Comparison of ENCODE assay signal across 13 cellular contexts in the genomic region with DNA sequence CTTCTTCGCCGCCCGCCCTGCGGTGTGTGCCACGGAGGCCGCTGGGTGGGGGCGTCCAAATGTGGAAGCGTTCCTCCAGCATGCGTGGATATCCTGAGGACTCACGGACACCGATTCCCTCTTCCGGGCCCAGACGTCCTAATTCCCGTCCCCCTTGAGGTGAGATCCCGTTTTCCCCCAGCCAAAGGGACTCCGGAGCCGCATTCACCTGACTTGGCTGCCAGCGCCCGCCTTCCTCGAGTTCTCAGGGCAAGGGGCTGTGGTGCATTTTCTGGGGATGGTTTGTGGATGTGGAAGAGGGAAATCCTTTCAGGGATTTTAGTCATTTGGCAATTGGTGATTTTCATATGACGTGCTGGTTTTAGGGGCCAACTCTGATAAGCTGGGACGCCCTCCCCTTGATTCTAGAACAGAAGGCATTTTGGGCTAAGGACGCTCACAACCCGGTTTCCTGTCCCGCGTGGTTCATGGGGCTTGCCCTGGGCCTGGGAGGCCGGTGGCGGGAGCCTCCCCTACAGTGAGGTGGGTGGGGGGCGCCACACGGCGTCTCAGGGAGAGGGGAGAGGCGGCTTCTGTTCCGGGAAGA.
DNase-seq lines count a peak whose midpoint lies in the region; ATAC-seq and TF ChIP-seq lines count a peak whose summit lies in the region.
"Had no signal": no experiment of that assay in that cellular context is flagged by ENCODE, and none has a peak within 500 bp of the region (broad histone marks: within the 10 kb centered on the region; RNA-seq: fewer than 3 reads in every experiment).

No MANE protein-coding gene starts in this region.

- TF ChIP-seq POLR2A in thyroid gland (IDR thresholded peaks at IDR 0.05) = no peak

- H3K4me2 ChIP-seq in hepatocyte (peak overlapping the region; percentile 95), PC-3 (ENCODE audit: low read length) (no peak overlapping the region)

- peak overlapping the region; percentile 75 for H3K4me3 Mint-ChIP-seq in neural crest cell
- H3K4me3 Mint-ChIP-seq: activated T-helper 1 cell treated with anti-CD3 and anti-CD28 coated beads, Interleukin-12 subunit alpha, Interleukin-12 subunit beta, Interleukin-2, Interleukin-4 antibody, amounts not matched to agents 30 ng/mL and 10 ng/mL and 1 ng/mL, durations not matched to agents 14 hours and 24 hours and 36 hours had no signal

- DNase-seq in activated CD8-positive, alpha-beta memory T cell treated with anti-CD3 and anti-CD28 coated beads for 24 hours = peak; percentile 47
- DNase-seq in activated CD8-positive, alpha-beta memory T cell treated with anti-CD3 and anti-CD28 coated beads, Interleukin-2, amount 50 U/mL, for 48 hours = no peak
- DNase-seq in hepatocyte (ENCODE audit: low spot score) (no peak), neural crest cell (ENCODE audit: low read depth, low spot score) (peak; percentile 5), thyroid gland (no peak), A673 (ENCODE audit: low spot score) (no peak), PC-3 (no peak), MV-4-11 (lab: John Stamatoyannopoulos, UW) (no peak)
- DNase-seq: activated CD4-positive, alpha-beta T cell treated with anti-CD3 and anti-CD28 coated beads for 4 hours; GDM1; mesenchymal stem cell; NCI-H1048 had no signal

- no peaks in the 10 kb centered on the region for H3K9me2 ChIP-seq in hepatocyte (replicated peaks; ENCODE audit: insufficient read depth)
- H3K9me2 ChIP-seq in PC-3 (replicated peaks; ENCODE audit: low read length) = no peaks in the 10 kb centered on the region

- H3K79me2 ChIP-seq in hepatocyte = no peaks in the 10 kb centered on the region
- no peaks in the 10 kb centered on the region for H3K79me2 ChIP-seq in PC-3 (ENCODE audit: low read length)

- TF ChIP-seq CTCF in hepatocyte (IDR thresholded peaks at IDR 0.05; ENCODE audit: poor library complexity) (no peak), neural crest cell (conservative IDR thresholded peaks at IDR 0.05) (peak; percentile 41), thyroid gland (IDR thresholded peaks at IDR 0.05) (no peak), A673 (conservative IDR thresholded peaks at IDR 0.05; ENCODE audit: low read depth, low read length) (no peak), PC-3 (conservative IDR thresholded peaks at IDR 0.05; ENCODE audit: low read depth, low read length) (no peak)

- H3K27ac ChIP-seq in hepatocyte = no peak overlapping the region
- no peak overlapping the region for H3K27ac ChIP-seq in thyroid gland
- no peak overlapping the region for H3K27ac ChIP-seq in A673 (ENCODE audit: low read depth, low read length, poor library complexity, severe bottlenecking)
- no peak overlapping the region for H3K27ac ChIP-seq in PC-3 (ENCODE audit: low read length)

- POLR2A ChIA-PET in A673 (lab: Charles Lee; ENCODE audit: low non-redundant PET) (no interaction called here), PC-3 (lab: Charles Lee; ENCODE audit: unreplicated experiment) (no interaction called here)

- peaks cover 18% of the 10 kb centered on the region for H3K4me1 Mint-ChIP-seq in neural crest cell

- intact Hi-C loops in thyroid gland (cut with DNase I) (no loop called here), A673 (cut with micrococcal nuclease; ENCODE audit: unreplicated experiment) (no loop called here), PC-3 (cut with micrococcal nuclease) (no loop called here)

- H3K4me3 ChIP-seq in hepatocyte (peak overlapping the region; percentile 57), thyroid gland (replicated peaks in 1 of 3) (peak overlapping the region in 2 of 3 donors; percentile 26 to 53), A673 (ENCODE audit: low read depth, low read length, poor library complexity, severe bottlenecking) (no peak overlapping the region), PC-3 (ENCODE audit: low read length) (no peak overlapping the region)

- H3K27me3 Mint-ChIP-seq in neural crest cell (ENCODE audit: low read depth) = peaks cover 11% of the 10 kb centered on the region

- no peaks in the 10 kb centered on the region for H3K9me3 ChIP-seq in hepatocyte (ENCODE audit: low read depth)
- no peaks in the 10 kb centered on the region for H3K9me3 ChIP-seq in thyroid gland
- no peaks in the 10 kb centered on the region for H3K9me3 ChIP-seq in A673 (ENCODE audit: low read depth, low read length, poor library complexity, severe bottlenecking)
- no peaks in the 10 kb centered on the region for H3K9me3 ChIP-seq in PC-3 (ENCODE audit: low read length)

- H3K36me3 ChIP-seq in hepatocyte (replicated peaks; ENCODE audit: insufficient read depth, low read depth) = no peaks in the 10 kb centered on the region
- H3K36me3 ChIP-seq in thyroid gland = no peaks in the 10 kb centered on the region
- no peaks in the 10 kb centered on the region for H3K36me3 ChIP-seq in A673 (ENCODE audit: insufficient read depth, low read length, poor library complexity, severe bottlenecking)
- H3K36me3 ChIP-seq in PC-3 (ENCODE audit: low read depth, low read length) = no peaks in the 10 kb centered on the region

- 28% methylated on average over 32 of the region's 33 CpGs for WGBS in hepatocyte (ENCODE audit: low lambda C conversion rate, missing lambda C conversion rate)
- WGBS in thyroid gland, 2 donors = 36 to 44% methylated on average over 27 of the region's 33 CpGs

- no peaks in the 10 kb centered on the region for H3K36me3 Mint-ChIP-seq in neural crest cell (ENCODE audit: low read depth)

- BruUV-seq in A673 (replicated peaks; lab: Mats Ljungman, UMichigan) (no TSS peak), PC-3 (replicated peaks; lab: Mats Ljungman, UMichigan) (no TSS peak)

- H3F3A ChIP-seq in PC-3 (ENCODE audit: low read length, unreplicated experiment) = no peaks in the 10 kb centered on the region

- peaks cover 31% of the 10 kb centered on the region for H3K27me3 ChIP-seq in hepatocyte
- no peaks in the 10 kb centered on the region for H3K27me3 ChIP-seq in thyroid gland
- H3K27me3 ChIP-seq in A673 (replicated peaks; ENCODE audit: insufficient read depth, low read depth, low read length, poor library complexity) = peaks cover 57% of the 10 kb centered on the region
- peaks cover 27% of the 10 kb centered on the region for H3K27me3 ChIP-seq in PC-3 (ENCODE audit: low read length)

- H3K9ac ChIP-seq in PC-3 (ENCODE audit: low read length) = no peak overlapping the region

- H4K20me1 ChIP-seq in hepatocyte (ENCODE audit: insufficient read depth, poor library complexity, severe bottlenecking) (no peaks in the 10 kb centered on the region), PC-3 (ENCODE audit: low read length) (no peaks in the 10 kb centered on the region)

- CTCF ChIA-PET in A673 (lab: Charles Lee) (no interaction called here), PC-3 (lab: Charles Lee) (no interaction called here)

- H2AFZ ChIP-seq in hepatocyte (peak overlapping the region; percentile 53), PC-3 (ENCODE audit: low read length) (no peak overlapping the region)

- H3K9me3 Mint-ChIP-seq in neural crest cell = peaks cover 4% of the 10 kb centered on the region

- peaks cover 4% of the 10 kb centered on the region for H3K4me1 ChIP-seq in hepatocyte (ENCODE audit: insufficient read depth)
- no peaks in the 10 kb centered on the region for H3K4me1 ChIP-seq in thyroid gland
- no peaks in the 10 kb centered on the region for H3K4me1 ChIP-seq in A673 (ENCODE audit: insufficient read depth, low read length, poor library complexity, severe bottlenecking)
- H3K4me1 ChIP-seq in PC-3 (ENCODE audit: insufficient read depth, low read length) = no peaks in the 10 kb centered on the region

- no peak for ATAC-seq in PC-3

- H3K27ac Mint-ChIP-seq in neural crest cell (ENCODE audit: unreplicated experiment) = peak overlapping the region; percentile 62
- H3K27ac Mint-ChIP-seq: activated T-helper 1 cell treated with anti-CD3 and anti-CD28 coated beads, Interleukin-12 subunit alpha, Interleukin-12 subunit beta, Interleukin-2, Interleukin-4 antibody, amounts not matched to agents 30 ng/mL and 10 ng/mL and 1 ng/mL, durations not matched to agents 14 hours and 24 hours and 36 hours had no signal

Comparison
In these comparisons a context has a peak if more than half of its experiments do, and no peak if none do; other contexts are left out.
1. DNase-seq: peak in activated CD8-positive, alpha-beta memory T cell treated with anti-CD3 and anti-CD28 coated beads for 24 hours (single experiment) and neural crest cell (single experiment); none in activated CD8-positive, alpha-beta memory T cell treated with anti-CD3 and anti-CD28 coated beads, Interleukin-2, amount 50 U/mL, for 48 hours (single experiment), hepatocyte (single experiment), thyroid gland (0 of 2), A673 (single experiment), PC-3 (single experiment) and MV-4-11 (single experiment).
2. H3K4me3 ChIP-seq: peak in hepatocyte (single experiment) and thyroid gland (2 of 3); none in A673 (single experiment) and PC-3 (single experiment).